25 cellular contexts compared by ENCODE assay signal in genomic region chr9:136507992-136508375, GRCh38.
"Had no signal": no experiment of that assay in that cellular context is flagged by ENCODE, and none has a peak within 500 bp of the region (broad histone marks: within the 10 kb centered on the region; RNA-seq: fewer than 3 reads in every experiment).

No MANE protein-coding gene starts in this region.

- H3K4me1 ChIP-seq: parathyroid adenoma, psoas muscle, right lobe of liver, uterus had no signal

- H3K27me3 ChIP-seq: ovary, right lobe of liver, sigmoid colon, stomach, thyroid gland, tibial nerve, upper lobe of right lung, uterus had no signal

- ATAC-seq: naive thymus-derived CD8-positive, alpha-beta T cell; natural killer cell treated with Interleukin-12 subunit alpha and Interleukin-12 subunit beta and Interleukin-15 and Interleukin-18, amount 100 ng/mL, for 72 hours; psoas muscle; right cardiac atrium; right lobe of liver; stimulated activated effector memory CD8-positive, alpha-beta T cell treated with anti-CD3 and anti-CD28 coated beads, Interleukin-12 subunit alpha, Interleukin-12 subunit beta, amount 100 ng/mL, for 72 hours; stimulated activated naive B cell treated with anti-CD40 and anti-IgM and Interleukin-4, amounts not matched to agents 10 μg/mL and 1 μg/mL and 100 μg/mL, for 72 hours; upper lobe of right lung had no signal

- H2AFZ ChIP-seq: parathyroid adenoma had no signal

- H3K79me2 ChIP-seq: parathyroid adenoma had no signal

- H3K27ac ChIP-seq: ovary, parathyroid adenoma, psoas muscle, right lobe of liver, sigmoid colon, stomach, thoracic aorta, thyroid gland, tibial nerve, upper lobe of right lung, uterus had no signal

- H3K4me3 ChIP-seq: ovary, psoas muscle, right lobe of liver, sigmoid colon, stomach, thoracic aorta, thyroid gland, tibial nerve, upper lobe of right lung, uterus had no signal

- FAIRE-seq: small intestine had no signal

- DNase-seq: naive thymus-derived CD8-positive, alpha-beta T cell; nephron progenitor cell; occipital lobe; ovary; posterior cingulate gyrus; psoas muscle; right cardiac atrium; right lobe of liver; sigmoid colon; small intestine; stimulated activated CD4-positive, alpha-beta T cell treated with anti-CD3 and anti-CD28 coated beads, Interleukin-15, amount 100 ng/mL, for 24 hours; stimulated activated CD4-positive, alpha-beta T cell treated with anti-CD3 and anti-CD28 coated beads, Interleukin-2, amount 100 ng/mL, for 24 hours; stimulated activated CD4-positive, alpha-beta T cell treated with anti-CD3 and anti-CD28 coated beads, Interleukin-2, amount 100 ng/mL, for 48 hours; stimulated activated CD4-positive, alpha-beta T cell treated with anti-CD3 and anti-CD28 coated beads, Interleukin-4, amount 100 ng/mL, for 24 hours; stimulated activated naive B cell treated with anti-CD40 and anti-IgM and Interleukin-4, amounts not matched to agents 10 μg/mL and 1 μg/mL and 100 μg/mL, for 72 hours; stimulated activated naive CD4-positive, alpha-beta T cell treated with Interleukin-2 at 50 U/mL for 16 hours; stomach; thyroid gland; upper lobe of right lung; uterus had no signal

- H3K36me3 ChIP-seq: ovary, uterus had no signal

- H3K9me3 ChIP-seq: ovary, psoas muscle, right lobe of liver, sigmoid colon, stomach, thoracic aorta, thyroid gland, tibial nerve, upper lobe of right lung, uterus had no signal

- H3K9ac ChIP-seq: parathyroid adenoma had no signal
